ENCODE assay signal across 26 cellular contexts in the genomic region with DNA sequence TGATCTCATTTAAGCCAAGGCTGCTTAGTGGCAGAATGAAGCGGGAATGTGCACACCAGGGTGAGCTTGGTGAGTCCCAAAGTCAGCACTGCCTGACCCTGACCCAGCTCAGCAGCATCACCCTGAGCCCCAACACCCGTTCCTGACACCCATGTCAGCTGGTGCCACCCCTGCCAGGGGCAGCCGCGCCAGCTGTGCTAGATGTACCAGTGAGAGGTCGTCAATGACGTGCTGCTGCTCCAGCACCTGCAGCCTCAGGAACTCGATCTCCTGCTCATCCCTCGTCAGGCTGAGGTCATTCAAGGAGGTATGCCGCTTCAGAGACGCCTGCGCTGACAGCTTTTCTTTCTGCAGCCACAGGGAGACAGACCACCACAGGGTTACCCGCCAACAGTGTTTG.
"Had no signal": no experiment of that assay in that cellular context is flagged by ENCODE, and none has a peak within 500 bp of the region (broad histone marks: within the 10 kb centered on the region; RNA-seq: fewer than 3 reads in every experiment).

No MANE protein-coding gene starts in this region.

- H3K27ac Mint-ChIP-seq: naive thymus-derived CD4-positive, alpha-beta T cell; nephron; stimulated activated naive B cell treated with anti-CD40 and anti-IgM and Interleukin-4, amounts not matched to agents 10 μg/mL and 1 μg/mL and 100 μg/mL, for 72 hours; stimulated activated naive CD8-positive, alpha-beta T cell treated with anti-CD3 and anti-CD28 coated beads, Interleukin-15, Interleukin-2, amounts not matched to agents 100 ng/mL and 50 ng/mL, for 24 hours had no signal

- H3K27me3 ChIP-seq: dorsolateral prefrontal cortex, gastrocnemius medialis, left lung, tibial nerve, upper lobe of right lung, uterus had no signal

- H3K4me3 Mint-ChIP-seq: naive thymus-derived CD4-positive, alpha-beta T cell; nephron; stimulated activated naive B cell treated with anti-CD40 and anti-IgM and Interleukin-4, amounts not matched to agents 10 μg/mL and 1 μg/mL and 100 μg/mL, for 72 hours; stimulated activated naive CD8-positive, alpha-beta T cell treated with anti-CD3 and anti-CD28 coated beads, Interleukin-15, Interleukin-2, amounts not matched to agents 100 ng/mL and 50 ng/mL, for 24 hours had no signal

- H3K27me3 Mint-ChIP-seq: stimulated activated naive B cell treated with anti-CD40 and anti-IgM and Interleukin-4, amounts not matched to agents 10 μg/mL and 1 μg/mL and 100 μg/mL, for 72 hours; stimulated activated naive CD8-positive, alpha-beta T cell treated with anti-CD3 and anti-CD28 coated beads, Interleukin-15, Interleukin-2, amounts not matched to agents 100 ng/mL and 50 ng/mL, for 24 hours had no signal

- H3K4me3 ChIP-seq: dorsolateral prefrontal cortex, gastrocnemius medialis, left lung, psoas muscle, sigmoid colon, thoracic aorta, tibial nerve, upper lobe of right lung, uterus had no signal

- H3K9ac ChIP-seq: parathyroid adenoma had no signal

- H3K36me3 Mint-ChIP-seq: stimulated activated naive B cell treated with anti-CD40 and anti-IgM and Interleukin-4, amounts not matched to agents 10 μg/mL and 1 μg/mL and 100 μg/mL, for 72 hours had no signal

- H3K4me1 ChIP-seq: gastrocnemius medialis, left lung, parathyroid adenoma, psoas muscle, sigmoid colon, tibial nerve, upper lobe of right lung, uterus had no signal

- ATAC-seq: esophagus mucosa; gastrocnemius medialis; left lung; naive thymus-derived CD4-positive, alpha-beta T cell; psoas muscle; right cardiac atrium; stimulated activated naive B cell treated with anti-CD40 and anti-IgM and Interleukin-4, amounts not matched to agents 10 μg/mL and 1 μg/mL and 100 μg/mL, for 72 hours; upper lobe of right lung had no signal

- H3K4me1 Mint-ChIP-seq: naive thymus-derived CD4-positive, alpha-beta T cell; nephron; stimulated activated naive B cell treated with anti-CD40 and anti-IgM and Interleukin-4, amounts not matched to agents 10 μg/mL and 1 μg/mL and 100 μg/mL, for 72 hours had no signal

- H3K27ac ChIP-seq: dorsolateral prefrontal cortex, epithelial cell of prostate, gastrocnemius medialis, left lung, parathyroid adenoma, psoas muscle, sigmoid colon, thoracic aorta, tibial nerve, upper lobe of right lung, uterus had no signal

- H3K36me3 ChIP-seq: gastrocnemius medialis, left lung, sigmoid colon, thoracic aorta, tibial nerve, upper lobe of right lung, uterus had no signal

- DNase-seq: cerebellar nuclear complex; dorsolateral prefrontal cortex; effector CD4-positive, alpha-beta T cell; foreskin fibroblast; gastrocnemius medialis; kidney; left lung; mammary epithelial cell; mesendoderm; midbrain; naive thymus-derived CD4-positive, alpha-beta T cell; psoas muscle; right cardiac atrium; sigmoid colon; stimulated activated CD4-positive, alpha-beta T cell treated with anti-CD3 and anti-CD28 coated beads, Interleukin-2, amount 100 ng/mL, for 24 hours; stimulated activated CD4-positive, alpha-beta T cell treated with anti-CD3 and anti-CD28 coated beads, Interleukin-4, amount 100 ng/mL, for 24 hours; stimulated activated naive B cell treated with anti-CD40 and anti-IgM and Interleukin-4, amounts not matched to agents 10 μg/mL and 1 μg/mL and 100 μg/mL, for 72 hours; upper lobe of right lung; uterus had no signal

- H3K9me3 ChIP-seq: gastrocnemius medialis, left lung, psoas muscle, sigmoid colon, thoracic aorta, tibial nerve, upper lobe of right lung, uterus had no signal

- H3K9me3 Mint-ChIP-seq: nephron; stimulated activated naive B cell treated with anti-CD40 and anti-IgM and Interleukin-4, amounts not matched to agents 10 μg/mL and 1 μg/mL and 100 μg/mL, for 72 hours; stimulated activated naive CD8-positive, alpha-beta T cell treated with anti-CD3 and anti-CD28 coated beads, Interleukin-15, Interleukin-2, amounts not matched to agents 100 ng/mL and 50 ng/mL, for 24 hours had no signal
